In genomic region chr7:66781408-66782090, GRCh38 we compare ENCODE assay signal across 2 cellular contexts.
TF ChIP-seq lines count a peak whose summit lies in the region.

No MANE protein-coding gene starts in this region.

TF ChIP-seq in GM23338, 12 proteins besides CTCF, POLR2A, EP300 and RAD21:
- TF ChIP-seq EZH2 (IDR thresholded peaks at IDR 0.05; ENCODE audit: low read depth, unreplicated experiment) (no peak), JUNB (IDR thresholded peaks at IDR 0.05; ENCODE audit: unreplicated experiment) (no peak), EZH2phosphoT487 (IDR thresholded peaks at IDR 0.05; ENCODE audit: unreplicated experiment) (no peak), NANOG (IDR thresholded peaks at IDR 0.05; ENCODE audit: borderline replicate concordance) (no peak), REST (IDR thresholded peaks at IDR 0.05; ENCODE audit: unreplicated experiment) (no peak), ZNF462 (CRISPR knock-in tag; IDR thresholded peaks at IDR 0.05) (no peak), CREB1 (CRISPR knock-in tag; IDR thresholded peaks at IDR 0.05; ENCODE audit: low read depth) (no peak), STAT1 (IDR thresholded peaks at IDR 0.05; ENCODE audit: unreplicated experiment) (no peak), ZNF331 (CRISPR knock-in tag; IDR thresholded peaks at IDR 0.05; ENCODE audit: low read depth) (no peak), ZNF114 (CRISPR knock-in tag; IDR thresholded peaks at IDR 0.05) (no peak), POLR2AphosphoS5 (IDR thresholded peaks at IDR 0.05; ENCODE audit: low read depth) (no peak), ETS1 (IDR thresholded peaks at IDR 0.05) (no peak)

TF ChIP-seq in HepG2, 621 proteins besides CTCF, POLR2A, EP300 and RAD21 (continues in another document):
- no peak for TF ChIP-seq MED1 (CRISPR knock-in tag; IDR thresholded peaks at IDR 0.05)
- TF ChIP-seq ZC3H4 (CRISPR knock-in tag; IDR thresholded peaks at IDR 0.05; ENCODE audit: borderline replicate concordance) = no peak
- TF ChIP-seq POGZ (CRISPR knock-in tag; IDR thresholded peaks at IDR 0.05) = no peak
- no peak for TF ChIP-seq ZNF33B (CRISPR knock-in tag; IDR thresholded peaks at IDR 0.05)
- TF ChIP-seq ZSCAN22 (CRISPR knock-in tag; IDR thresholded peaks at IDR 0.05) = no peak
- TF ChIP-seq IRF2 (CRISPR knock-in tag; IDR thresholded peaks at IDR 0.05) = 0 out of 2 replicates have a peak, but pooled peaks have one; percentile 33
- TF ChIP-seq ZNF407 (CRISPR knock-in tag; IDR thresholded peaks at IDR 0.05; ENCODE audit: not compliant biosample characterization) = no peak
- TF ChIP-seq NFATC3 (CRISPR knock-in tag; IDR thresholded peaks at IDR 0.05) = no peak
- TF ChIP-seq ZNF24 (IDR thresholded peaks at IDR 0.05) = no peak
- TF ChIP-seq TOPORS (CRISPR knock-in tag; IDR thresholded peaks at IDR 0.05) = no peak
- TF ChIP-seq DR1 (CRISPR knock-in tag; IDR thresholded peaks at IDR 0.05) = no peak
- no peak for TF ChIP-seq ZNF510 (CRISPR knock-in tag; IDR thresholded peaks at IDR 0.05; ENCODE audit: low read depth)
- peak; percentile 33; the same call in 1 of the 2 replicates for TF ChIP-seq SALL1 (CRISPR knock-in tag; IDR thresholded peaks at IDR 0.05)
- TF ChIP-seq ZNF574 (CRISPR knock-in tag; IDR thresholded peaks at IDR 0.05) = 0 out of 2 replicates have a peak, but pooled peaks have one; percentile 29
- no peak for TF ChIP-seq MAFG (CRISPR knock-in tag; IDR thresholded peaks at IDR 0.05)
- no peak for TF ChIP-seq ZNF335 (CRISPR knock-in tag; IDR thresholded peaks at IDR 0.05)
- no peak for TF ChIP-seq U2AF2 (IDR thresholded peaks at IDR 0.05; ENCODE audit: low read depth, low read length)
- no peak for TF ChIP-seq HIVEP1 (CRISPR knock-in tag; IDR thresholded peaks at IDR 0.05)
- no peak for TF ChIP-seq FOSL1 (CRISPR knock-in tag; IDR thresholded peaks at IDR 0.05; ENCODE audit: borderline replicate concordance)
- TF ChIP-seq PHF5A (CRISPR knock-in tag; IDR thresholded peaks at IDR 0.05; ENCODE audit: low read depth, unreplicated experiment) = no peak
- no peak for TF ChIP-seq GRHL1 (CRISPR knock-in tag; conservative IDR thresholded peaks at IDR 0.05)
- TF ChIP-seq TOE1 (CRISPR knock-in tag; IDR thresholded peaks at IDR 0.05) = no peak
- TF ChIP-seq STAG1 (CRISPR knock-in tag; IDR thresholded peaks at IDR 0.05) = no peak
- TF ChIP-seq ZNF772 (CRISPR knock-in tag; IDR thresholded peaks at IDR 0.05) = no peak
- TF ChIP-seq ZNF260 (CRISPR knock-in tag; IDR thresholded peaks at IDR 0.05; ENCODE audit: borderline replicate concordance, low read depth) = no peak
- peak; percentile 59; the same call in 1 of the 2 replicates for TF ChIP-seq SOX5 (CRISPR knock-in tag; IDR thresholded peaks at IDR 0.05; ENCODE audit: borderline replicate concordance)
- no peak for TF ChIP-seq ZNF256 (CRISPR knock-in tag; conservative IDR thresholded peaks at IDR 0.05)
- no peak for TF ChIP-seq ZNF33A (CRISPR knock-in tag; IDR thresholded peaks at IDR 0.05; ENCODE audit: borderline replicate concordance)
- TF ChIP-seq ZNF605 (CRISPR knock-in tag; IDR thresholded peaks at IDR 0.05) = no peak
- no peak for TF ChIP-seq NR2F2 (IDR thresholded peaks at IDR 0.05; ENCODE audit: borderline replicate concordance, low read depth)
- no peak for TF ChIP-seq NR1H2 (CRISPR knock-in tag; IDR thresholded peaks at IDR 0.05; ENCODE audit: borderline replicate concordance, low read depth)
- no peak for TF ChIP-seq ZNF142 (CRISPR knock-in tag; IDR thresholded peaks at IDR 0.05)
- no peak for TF ChIP-seq MEF2D (CRISPR knock-in tag; IDR thresholded peaks at IDR 0.05)
- TF ChIP-seq FOXO4 (CRISPR knock-in tag; conservative IDR thresholded peaks at IDR 0.05) = no peak
- no peak for TF ChIP-seq ZNF547 (CRISPR knock-in tag; IDR thresholded peaks at IDR 0.05)
